ENCODE assay signal across 26 cellular contexts in genomic region chr5:39361306-39361705, GRCh38. TPM values are rescaled to one million over a fixed set of nuclear protein-coding genes. Genes with fewer than 3 reads are reported as not detected.
"Had no signal": no experiment of that assay in that cellular context is flagged by ENCODE, and none has a peak within 500 bp of the region (broad histone marks: within the 10 kb centered on the region; RNA-seq: fewer than 3 reads in every experiment).

No MANE protein-coding gene starts in this region.

- H3K27me3 ChIP-seq: adrenal gland, Peyer's patch, SJSA1 had no signal

- H3K27ac ChIP-seq: adrenal gland, Peyer's patch, RWPE1, SJSA1 had no signal

- ATAC-seq: K562 had no signal

- H3K4me3 ChIP-seq: adrenal gland, K562, Peyer's patch, SJSA1 had no signal

- H3K4me1 ChIP-seq: adrenal gland, Peyer's patch had no signal

- DNase-seq: activated CD4-positive, alpha-beta T cell treated with anti-CD3 and anti-CD28 coated beads, Interleukin-2, amount 10 ng/mL, durations not matched to agents 7 days and 5 days; activated CD4-positive, CD25-positive, alpha-beta regulatory T cell; activated CD8-positive, alpha-beta memory T cell treated with anti-CD3 and anti-CD28 coated beads for 24 hours; activated naive CD4-positive, alpha-beta T cell treated with anti-CD3 and anti-CD28 coated beads, Interleukin-2, amount 50 U/mL, for 16 hours; activated naive CD8-positive, alpha-beta T cell treated with anti-CD3 and anti-CD28 coated beads, Interleukin-2, amount 10 ng/mL, durations not matched to agents 7 days and 5 days; activated T-cell treated with anti-CD3 and anti-CD28 coated beads for 4 hours; activated T-cell treated with anti-CD3 and anti-CD28 coated beads, Interleukin-2, amount 50 U/mL, for 72 hours; adrenal gland; anterior cingulate cortex; caudate nucleus; Karpas-422; NCI-H1048; NCI-H1417; NCI-H1930; NCI-H2171; NCI-H2227 treated with DMSO at 0.1 percent for 48 hours; NCI-H446 treated with DMSO at 0.1 percent for 48 hours; NCI-H524 treated with DMSO at 0.1 percent for 48 hours; NCI-H82; Peyer's patch; SHP77; T1000 had no signal

- H3K9me3 ChIP-seq: adrenal gland, Peyer's patch, SJSA1 had no signal

- H3K36me3 ChIP-seq: adrenal gland, Peyer's patch, SJSA1 had no signal

RNA-seq across cellular contexts. Expression of gene C9, which starts 3.0 kb away (rescaled TPM):
- total RNA-seq: activated CD4-positive, alpha-beta memory T cell treated with anti-CD3 and anti-CD28 coated beads for 36 hours; activated CD4-positive, alpha-beta T cell treated with anti-CD3 and anti-CD28 coated beads, Interleukin-2, amount 10 ng/mL, durations not matched to agents 7 days and 5 days; activated naive CD8-positive, alpha-beta T cell treated with anti-CD3 and anti-CD28 coated beads, Interleukin-2, amount 10 ng/mL, durations not matched to agents 7 days and 5 days; activated T-cell treated with anti-CD3 and anti-CD28 coated beads, Interleukin-2, amount 50 U/mL, for 72 hours; Peyer's patch had no signal
